Comparison of ENCODE assay signal across 2 cellular contexts in genomic region chr16:2950400-2950724, GRCh38.
TF ChIP-seq lines count a peak whose summit lies in the region.

No MANE protein-coding gene starts in this region.

TF ChIP-seq in SK-N-SH treated with all-trans-retinoic acid at 6 μM for 48 hours, 23 proteins besides CTCF, POLR2A, EP300 and RAD21 (continued from another document):
- TF ChIP-seq CSRNP3 (CRISPR knock-in tag; IDR thresholded peaks at IDR 0.05) (no peak), POU6F1 (CRISPR knock-in tag; IDR thresholded peaks at IDR 0.05; ENCODE audit: borderline replicate concordance, low read depth) (no peak), TSHZ2 (CRISPR knock-in tag; IDR thresholded peaks at IDR 0.05) (no peak), ARNTL (CRISPR knock-in tag; IDR thresholded peaks at IDR 0.05; ENCODE audit: borderline replicate concordance, low read depth) (no peak), GLIS3 (CRISPR knock-in tag; IDR thresholded peaks at IDR 0.05) (no peak), ISL1 (CRISPR knock-in tag; IDR thresholded peaks at IDR 0.05) (no peak), ZFP30 (CRISPR knock-in tag; IDR thresholded peaks at IDR 0.05) (no peak), ZNF565 (CRISPR knock-in tag; conservative IDR thresholded peaks at IDR 0.05; ENCODE audit: low read depth) (no peak), ZNF70 (CRISPR knock-in tag; IDR thresholded peaks at IDR 0.05) (no peak)

TF ChIP-seq in SK-N-SH, 30 proteins besides CTCF, POLR2A, EP300 and RAD21 (continued from another document):
- no peak for TF ChIP-seq USF1 (IDR thresholded peaks at IDR 0.05; ENCODE audit: borderline replicate concordance, low read depth)
- no peak for TF ChIP-seq FOXJ3 (CRISPR knock-in tag; IDR thresholded peaks at IDR 0.05)
- no peak for TF ChIP-seq FOXM1 (IDR thresholded peaks at IDR 0.05; ENCODE audit: low read depth)
